19 cellular contexts compared by ENCODE assay signal in genomic region chr20:1822564-1823420, GRCh38.
A peak's percentile ranks its signal among the peaks of the same experiment; 100 is the strongest.
DNase-seq lines count a peak whose midpoint lies in the region; ATAC-seq, FAIRE-seq and TF ChIP-seq lines count a peak whose summit lies in the region.
"Had no signal": no experiment of that assay in that cellular context is flagged by ENCODE, and none has a peak within 500 bp of the region (broad histone marks: within the 10 kb centered on the region; RNA-seq: fewer than 3 reads in every experiment).

No MANE protein-coding gene starts in this region.

- H3K4me1 ChIP-seq in K562 (replicated peaks in 1 of 2; ENCODE audit: control insufficient read depth in 2 of 2, insufficient read depth in 2 of 2, low read length in 2 of 2): no peaks in the 10 kb centered on the region
- no peaks in the 10 kb centered on the region for H3K4me1 ChIP-seq in foreskin keratinocyte
- H3K4me1 ChIP-seq in spleen: peaks cover 0 to 78% (median 21%) of the 10 kb centered on the region in 6 donors

- CTCF ChIA-PET in K562 (lab: Yijun Ruan, JAX; ENCODE audit: low intra/inter-chr PET ratio): no interaction called here

- ATAC-seq in K562 (no peak), foreskin keratinocyte (peak; percentile 49)
- no peak for ATAC-seq in activated CD4-positive, CD25-positive, alpha-beta regulatory T cell treated with anti-CD3 and anti-CD28 coated beads, Interleukin-2, amount 50 U/mL, for 24 hours
- ATAC-seq: gastroesophageal sphincter, natural killer cell had no signal

- no peak overlapping the region for H2AFZ ChIP-seq in K562 (ENCODE audit: low read depth, low read length)

- 0% methylated on average over 3 of the region's 4 CpGs for WGBS in K562 (ENCODE audit: insufficient coverage, low coverage, missing lambda C conversion rate)
- 87 to 96% (median 88%) methylated on average over 4 of the region's 4 CpGs for WGBS in spleen, 5 donors

- TF ChIP-seq RAD21 in K562 (CRISPR knock-in tag; conservative IDR thresholded peaks at IDR 0.05 in 1 of 2, IDR thresholded peaks at IDR 0.05 in 1 of 2): no peak

- H3K4me3 ChIP-seq in K562 (no peak overlapping the region), spleen (peak overlapping the region in 1 of 8 donors; percentile 37)
- H3K4me3 ChIP-seq: gastroesophageal sphincter, lung, smooth muscle cell, vagina had no signal

- H3K9ac ChIP-seq in K562 (ENCODE audit: insufficient read depth in 1 of 2, low read depth in 2 of 2, low read length in 2 of 2): no peak overlapping the region

- H3K27ac ChIP-seq in K562 (ENCODE audit: extremely low read depth, low read depth, low read length) (no peak overlapping the region), foreskin keratinocyte (no peak overlapping the region), spleen (peak overlapping the region in 7 of 8 donors; percentile 6 to 93 (median 77))
- H3K27ac ChIP-seq: gastroesophageal sphincter, vagina had no signal

- no peak for FAIRE-seq in K562 (lab: Jason Lieb, UNC)

- no peaks in the 10 kb centered on the region for H3K79me2 ChIP-seq in K562 (ENCODE audit: control insufficient read depth, insufficient read depth, low read length)

- DNase-seq in HCEC 1CT: peak; percentile 24
- DNase-seq in K562 (ENCODE audit: extremely low read depth in 1 of 4, low spot score in 3 of 4): peak in 2 of 4 experiments; percentile 8 to 9
- DNase-seq in foreskin keratinocyte: peak in 1 of 2 donors; percentile 74
- no peak for DNase-seq in spleen
- no peak for DNase-seq in DMS 273 (lab: John Stamatoyannopoulos, UW; ENCODE audit: unreplicated experiment)
- DNase-seq in medulla oblongata (ENCODE audit: extremely low spot score): no peak
- DNase-seq: activated CD4-positive, alpha-beta T cell treated with anti-CD3 and anti-CD28 coated beads for 48 hours; activated effector memory CD4-positive, alpha-beta T cell treated with Interleukin-2 at 50 U/mL for 16 hours; C1 segment of cervical spinal cord; DMS 273 treated with DMSO at 0.1 percent for 48 hours; natural killer cell; NCI-H2081; stimulated activated CD4-positive, alpha-beta T cell treated with anti-CD3 and anti-CD28 coated beads, Interleukin-4, amount 100 ng/mL, for 4 hours; substantia nigra had no signal

- in situ Hi-C loops in K562 (cut with MboI): no loop called here

- H3K9me1 ChIP-seq in K562 (ENCODE audit: control insufficient read depth, insufficient read depth, low read length): no peaks in the 10 kb centered on the region

- H4K20me1 ChIP-seq in K562 (replicated peaks; ENCODE audit: control insufficient read depth, insufficient read depth, low read length): no peaks in the 10 kb centered on the region

- TF ChIP-seq CTCF in K562 (IDR thresholded peaks at IDR 0.05 in 2 of 3, conservative IDR thresholded peaks at IDR 0.05 in 1 of 3; ENCODE audit: insufficient read depth in 2 of 3, low read depth in 1 of 3, low read length in 3 of 3) (no peak), foreskin keratinocyte (conservative IDR thresholded peaks at IDR 0.05) (peak; percentile 30), spleen (IDR thresholded peaks at IDR 0.05 in 8 of 11, conservative IDR thresholded peaks at IDR 0.05 in 3 of 11) (no peak)

- no TSS peak for BruUV-seq in K562 (replicated peaks; lab: Mats Ljungman, UMichigan)

- POLR2A ChIA-PET in K562 (lab: Yijun Ruan, JAX): no interaction called here

- TF ChIP-seq EP300 in K562 (IDR thresholded peaks at IDR 0.05; ENCODE audit: low read length): no peak

- H3K4me2 ChIP-seq in K562 (ENCODE audit: insufficient read depth, low read length): no peak overlapping the region
- H3K4me2 ChIP-seq: smooth muscle cell had no signal

- H3K36me3 ChIP-seq in K562 (ENCODE audit: control insufficient read depth, insufficient read depth, low read length) (no peaks in the 10 kb centered on the region), spleen (no peaks in the 10 kb centered on the region)
- H3K36me3 ChIP-seq: gastroesophageal sphincter, vagina had no signal

- H3K27me3 ChIP-seq in K562 (ENCODE audit: control insufficient read depth in 2 of 2, insufficient read depth in 2 of 2, low read length in 2 of 2) (0 out of 5 replicates have a peak, but pooled peaks cover 0 to 3% of the 10 kb centered on the region in 2 experiments), foreskin keratinocyte (no peaks in the 10 kb centered on the region), spleen (replicated peaks in 1 of 7) (peaks cover 0 to 18% (median 0%) of the 10 kb centered on the region in 7 donors)
- H3K27me3 ChIP-seq: gastroesophageal sphincter, vagina had no signal

- no peaks in the 10 kb centered on the region for H3K9me3 ChIP-seq in K562 (replicated peaks; ENCODE audit: control insufficient read depth, insufficient read depth, low read depth, low read length)
- H3K9me3 ChIP-seq in spleen: peaks cover 0 to 45% (median 31%) of the 10 kb centered on the region in 8 donors
- H3K9me3 ChIP-seq: vagina had no signal

- TF ChIP-seq POLR2A in K562 (conservative IDR thresholded peaks at IDR 0.05) (no peak), spleen (IDR thresholded peaks at IDR 0.05) (no peak)

- intact Hi-C loops in K562 (cut with micrococcal nuclease) (no loop called here), spleen (cut with DNase I; ENCODE audit: low total_unique reads) (no loop called here)

TF ChIP-seq in K562, 482 proteins besides CTCF, POLR2A, EP300 and RAD21:
- no peak for TF ChIP-seq PHF21A (IDR thresholded peaks at IDR 0.05; ENCODE audit: borderline replicate concordance, low read depth)
- peak; percentile 78; the same call in 1 of the 2 replicates for TF ChIP-seq TRIM28 (IDR thresholded peaks at IDR 0.05)

Comparison
In these comparisons a context has a peak if more than half of its experiments do, and no peak if none do; other contexts are left out.
1. H3K27ac ChIP-seq: peak in spleen (7 of 8); none in K562 (single experiment) and foreskin keratinocyte (single experiment).